ENCODE assay signal across 1 cellular context in the genomic region with DNA sequence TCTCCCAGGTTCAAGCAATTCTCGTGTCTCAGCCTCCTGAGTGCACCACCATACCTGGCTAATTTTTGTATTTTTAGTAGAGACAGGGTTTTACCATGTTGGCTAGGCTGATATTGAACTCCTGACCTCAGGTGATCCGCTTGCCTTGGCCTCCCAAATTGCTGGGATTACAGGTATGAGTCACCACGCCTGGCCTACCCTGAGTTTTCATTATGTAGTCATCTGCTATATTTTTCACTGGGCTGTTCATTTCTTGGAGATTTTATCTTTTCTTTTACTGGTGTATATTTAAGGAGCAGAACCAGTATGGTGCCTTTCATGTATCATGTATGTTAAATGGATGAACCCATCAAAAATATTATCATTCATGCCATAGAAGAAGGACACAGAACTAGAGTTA.
TF ChIP-seq lines count a peak whose summit lies in the region.

No MANE protein-coding gene starts in this region.

TF ChIP-seq in SK-N-SH treated with all-trans-retinoic acid at 6 μM for 48 hours, 23 proteins besides CTCF, POLR2A, EP300 and RAD21 (continued from another document):
- TF ChIP-seq, protein P1, sequence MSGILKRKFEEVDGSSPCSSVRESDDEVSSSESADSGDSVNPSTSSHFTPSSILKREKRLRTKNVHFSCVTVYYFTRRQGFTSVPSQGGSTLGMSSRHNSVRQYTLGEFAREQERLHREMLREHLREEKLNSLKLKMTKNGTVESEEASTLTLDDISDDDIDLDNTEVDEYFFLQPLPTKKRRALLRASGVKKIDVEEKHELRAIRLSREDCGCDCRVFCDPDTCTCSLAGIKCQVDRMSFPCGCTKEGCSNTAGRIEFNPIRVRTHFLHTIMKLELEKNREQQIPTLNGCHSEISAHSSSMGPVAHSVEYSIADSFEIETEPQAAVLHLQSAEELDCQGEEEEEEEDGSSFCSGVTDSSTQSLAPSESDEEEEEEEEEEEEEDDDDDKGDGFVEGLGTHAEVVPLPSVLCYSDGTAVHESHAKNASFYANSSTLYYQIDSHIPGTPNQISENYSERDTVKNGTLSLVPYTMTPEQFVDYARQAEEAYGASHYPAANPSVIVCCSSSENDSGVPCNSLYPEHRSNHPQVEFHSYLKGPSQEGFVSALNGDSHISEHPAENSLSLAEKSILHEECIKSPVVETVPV (CRISPR knock-in tag; IDR thresholded peaks at IDR 0.05) = no peak
- TF ChIP-seq ISL1 (CRISPR knock-in tag; IDR thresholded peaks at IDR 0.05) = no peak
- TF ChIP-seq, protein P2, sequence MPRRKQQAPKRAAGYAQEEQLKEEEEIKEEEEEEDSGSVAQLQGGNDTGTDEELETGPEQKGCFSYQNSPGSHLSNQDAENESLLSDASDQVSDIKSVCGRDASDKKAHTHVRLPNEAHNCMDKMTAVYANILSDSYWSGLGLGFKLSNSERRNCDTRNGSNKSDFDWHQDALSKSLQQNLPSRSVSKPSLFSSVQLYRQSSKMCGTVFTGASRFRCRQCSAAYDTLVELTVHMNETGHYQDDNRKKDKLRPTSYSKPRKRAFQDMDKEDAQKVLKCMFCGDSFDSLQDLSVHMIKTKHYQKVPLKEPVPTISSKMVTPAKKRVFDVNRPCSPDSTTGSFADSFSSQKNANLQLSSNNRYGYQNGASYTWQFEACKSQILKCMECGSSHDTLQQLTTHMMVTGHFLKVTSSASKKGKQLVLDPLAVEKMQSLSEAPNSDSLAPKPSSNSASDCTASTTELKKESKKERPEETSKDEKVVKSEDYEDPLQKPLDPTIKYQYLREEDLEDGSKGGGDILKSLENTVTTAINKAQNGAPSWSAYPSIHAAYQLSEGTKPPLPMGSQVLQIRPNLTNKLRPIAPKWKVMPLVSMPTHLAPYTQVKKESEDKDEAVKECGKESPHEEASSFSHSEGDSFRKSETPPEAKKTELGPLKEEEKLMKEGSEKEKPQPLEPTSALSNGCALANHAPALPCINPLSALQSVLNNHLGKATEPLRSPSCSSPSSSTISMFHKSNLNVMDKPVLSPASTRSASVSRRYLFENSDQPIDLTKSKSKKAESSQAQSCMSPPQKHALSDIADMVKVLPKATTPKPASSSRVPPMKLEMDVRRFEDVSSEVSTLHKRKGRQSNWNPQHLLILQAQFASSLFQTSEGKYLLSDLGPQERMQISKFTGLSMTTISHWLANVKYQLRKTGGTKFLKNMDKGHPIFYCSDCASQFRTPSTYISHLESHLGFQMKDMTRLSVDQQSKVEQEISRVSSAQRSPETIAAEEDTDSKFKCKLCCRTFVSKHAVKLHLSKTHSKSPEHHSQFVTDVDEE (CRISPR knock-in tag; IDR thresholded peaks at IDR 0.05) = no peak
